8 cellular contexts compared by ENCODE assay signal in genomic region chr2:22076512-22076911, GRCh38.
"Had no signal": no experiment of that assay in that cellular context is flagged by ENCODE, and none has a peak within 500 bp of the region (broad histone marks: within the 10 kb centered on the region; RNA-seq: fewer than 3 reads in every experiment).

No MANE protein-coding gene starts in this region.

- H3K4me1 ChIP-seq: HAP-1 had no signal

- H3K27ac Mint-ChIP-seq: HFFc6, IgD-negative memory B cell had no signal

- H3K9me3 ChIP-seq: HAP-1 had no signal

- H3K27me3 Mint-ChIP-seq: IgD-negative memory B cell had no signal

- H3K27ac ChIP-seq: GM23248, HL-60 had no signal

- ATAC-seq: HCT116 had no signal

- H3K9ac ChIP-seq: GM23248 had no signal

- H3K4me3 Mint-ChIP-seq: HFFc6, IgD-negative memory B cell had no signal

- H3K36me3 Mint-ChIP-seq: IgD-negative memory B cell had no signal

- H3K4me1 Mint-ChIP-seq: IgD-negative memory B cell had no signal

- H2AFZ ChIP-seq: GM23248 had no signal

- DNase-seq: GM23248, H7, HFFc6, KG1 had no signal

- H3K4me3 ChIP-seq: GM23248, HAP-1 had no signal

- H3K36me3 ChIP-seq: HAP-1 had no signal
